In genomic region chr22:50010676-50011446, GRCh38 we compare ENCODE assay signal across 11 cellular contexts. TPM values are rescaled to one million over a fixed set of nuclear protein-coding genes. Genes with fewer than 3 reads are reported as not detected.
DNase-seq lines count a peak whose midpoint lies in the region; ATAC-seq, FAIRE-seq and TF ChIP-seq lines count a peak whose summit lies in the region.
"Had no signal": no experiment of that assay in that cellular context is flagged by ENCODE, and none has a peak within 500 bp of the region (broad histone marks: within the 10 kb centered on the region; RNA-seq: fewer than 3 reads in every experiment).

No MANE protein-coding gene starts in this region.

- in situ Hi-C loops in GM13976 (cut with MboI; ENCODE audit: low sequenced_read_pairs, unreplicated experiment), result no loop called here

- no peak overlapping the region for H2BK5ac ChIP-seq in H1 (ENCODE audit: low read depth, low read length)

- no peaks in the 10 kb centered on the region for H3K9me3 Mint-ChIP-seq in activated CD8-positive, alpha-beta T cell treated with anti-CD3 and anti-CD28 coated beads for 36 hours

- intact Hi-C loops in activated CD8-positive, alpha-beta T cell treated with anti-CD3 and anti-CD28 coated beads for 36 hours (cut with micrococcal nuclease), result no loop called here

- peaks cover 0 to 2% of the 10 kb centered on the region in 2 experiments for H4K20me1 ChIP-seq in H1 (replicated peaks in 1 of 2; ENCODE audit: control insufficient read depth in 1 of 2, insufficient read depth in 2 of 2, low read length in 2 of 2)

- no peaks in the 10 kb centered on the region for H3K36me3 Mint-ChIP-seq in activated CD8-positive, alpha-beta T cell treated with anti-CD3 and anti-CD28 coated beads for 36 hours (ENCODE audit: low read depth)

- H2BK20ac ChIP-seq in H1 (ENCODE audit: low read length), result no peak overlapping the region

- H3K4me3 Mint-ChIP-seq in activated CD8-positive, alpha-beta T cell treated with anti-CD3 and anti-CD28 coated beads for 36 hours, result peak overlapping the region; percentile 62

- ATAC-seq in activated CD8-positive, alpha-beta T cell treated with anti-CD3 and anti-CD28 coated beads for 36 hours, result peak; percentile 63
- ATAC-seq in HG03045 (IDR thresholded peaks at IDR 0.05; ENCODE audit: unreplicated experiment), result no peak

- no peaks in the 10 kb centered on the region for H3K9me3 ChIP-seq in H1 (ENCODE audit: insufficient read depth in 2 of 2, low read depth in 1 of 2, low read length in 1 of 2)

- no peak overlapping the region for H3K56ac ChIP-seq in H1 (replicated peaks; ENCODE audit: insufficient read length, low read depth, low read length)

- H3K27me3 ChIP-seq in H1 (replicated peaks in 1 of 4; ENCODE audit: control insufficient read depth in 3 of 4, extremely low read depth in 1 of 4, insufficient read depth in 3 of 4, low read length in 3 of 4), result peaks cover 19 to 56% (median 42%) of the 10 kb centered on the region in 4 experiments

- CTCF ChIA-PET in activated CD8-positive, alpha-beta T cell treated with anti-CD3 and anti-CD28 coated beads for 36 hours (lab: Charles Lee), result interaction anchor here (1.0 to 1.2 kb wide), 2 partner anchors 16 to 20 kb away, joined by 3 read pairs; no protein-coding TSS in a partner anchor
- CTCF ChIA-PET in H1 (lab: Charles Lee; ENCODE audit: partially characterized antibody), result interaction anchor here (1.6 to 2.3 kb wide), 2 partner anchors 21 to 28 kb away, joined by 5 to 11 read pairs; no protein-coding TSS in a partner anchor

- H2AK5ac ChIP-seq in H1 (ENCODE audit: low read depth, low read length), result no peak overlapping the region

- H3K36me3 ChIP-seq in H1 (ENCODE audit: control insufficient read depth in 2 of 4, insufficient read depth in 4 of 4, low read length in 3 of 4), result no peaks in the 10 kb centered on the region

- H3K4me3 ChIP-seq in H1 (ENCODE audit: extremely low read depth in 1 of 4, insufficient read depth in 2 of 4, low read depth in 3 of 4, low read length in 4 of 4), result peak overlapping the region in 2 of 4 experiments; percentile 19 to 51; a peak in 4 of 8 replicates

- TF ChIP-seq EP300 in H1 (IDR thresholded peaks at IDR 0.05; ENCODE audit: borderline replicate concordance in 1 of 2, low read depth in 2 of 2, low read length in 2 of 2), result no peak

- H4K91ac ChIP-seq in H1 (replicated peaks; ENCODE audit: insufficient read length, low read length), result no peak overlapping the region

- TF ChIP-seq CTCF in GM13976 (IDR thresholded peaks at IDR 0.05; ENCODE audit: borderline replicate concordance, control extremely low read depth, extremely low read depth, insufficient read depth, missing control alignments) (no peak), H1 (IDR thresholded peaks at IDR 0.05; ENCODE audit: control extremely low read depth in 1 of 3, insufficient read depth in 1 of 3, low read depth in 1 of 3, low read length in 3 of 3) (no peak)
- TF ChIP-seq CTCF in activated CD8-positive, alpha-beta T cell treated with anti-CD3 and anti-CD28 coated beads for 36 hours (IDR thresholded peaks at IDR 0.05), result no peak

- peaks cover 9% of the 10 kb centered on the region; the same call in 1 of the 2 replicates for H3K23me2 ChIP-seq in H1 (ENCODE audit: low read depth, low read length)

- no peak overlapping the region for H2BK15ac ChIP-seq in H1 (ENCODE audit: low read length)

- H3K23ac ChIP-seq in H1 (ENCODE audit: insufficient read length), result no peak overlapping the region

- no peak for FAIRE-seq in H1 (lab: Jason Lieb, UNC)

- DNase-seq in GM13976 (ENCODE audit: low spot score), result peak; percentile 89
- peak; percentile 66 for DNase-seq in activated CD8-positive, alpha-beta T cell treated with anti-CD3 and anti-CD28 coated beads for 36 hours
- DNase-seq in H1 (ENCODE audit: low read depth in 1 of 2, low spot score in 2 of 2), result peak in 1 of 2 experiments; percentile 54
- DNase-seq in stimulated activated CD4-positive, alpha-beta T cell treated with anti-CD3 and anti-CD28 coated beads, TNF-alpha, amount 100 ng/mL, for 1 hour (ENCODE audit: low read depth in 3 of 3, low spot score in 1 of 3), result peak; percentile 54 to 56 (median 56)
- DNase-seq in HPDE6-E6E7 (ENCODE audit: extremely low spot score), result no peak
- no peak for DNase-seq in NCI-H2196 (lab: John Stamatoyannopoulos, UW; ENCODE audit: unreplicated experiment)
- no peak for DNase-seq in AG20443 (ENCODE audit: low spot score)
- DNase-seq: IMR-90 had no signal

- peaks cover 0 to 25% (median 16%) of the 10 kb centered on the region in 4 experiments; a peak in 6 of 7 replicates for H3K4me1 ChIP-seq in H1 (replicated peaks in 1 of 4; ENCODE audit: control insufficient read depth in 3 of 4, insufficient read depth in 4 of 4, low read length in 3 of 4)

- H2BK120ac ChIP-seq in H1 (replicated peaks; ENCODE audit: low read depth, low read length), result no peak overlapping the region

- WGBS in H1 (ENCODE audit: extremely low coverage in 1 of 2, insufficient coverage in 1 of 2, insufficient read length in 1 of 2, insufficient replicate concordance in 2 of 2, low coverage in 1 of 2, low lambda C conversion rate in 2 of 2, missing lambda C conversion rate in 1 of 2), 2 experiments, result 17% methylated on average over 10 of the region's 61 CpGs; no CpG with 5 or more reads in 1 of the 2 experiments

- no peak for TF ChIP-seq POLR2A in H1 (IDR thresholded peaks at IDR 0.05; ENCODE audit: control extremely low read depth in 1 of 2, low read depth in 2 of 2, low read length in 2 of 2)

- H3K4me1 Mint-ChIP-seq in activated CD8-positive, alpha-beta T cell treated with anti-CD3 and anti-CD28 coated beads for 36 hours (ENCODE audit: low read depth), result peaks cover 28% of the 10 kb centered on the region

- H4K8ac ChIP-seq in H1 (ENCODE audit: extremely low read depth, insufficient read depth, low read length), result 0 out of 2 replicates have a peak overlapping the region, but pooled peaks have one; percentile 28

- POLR2A ChIA-PET in activated CD8-positive, alpha-beta T cell treated with anti-CD3 and anti-CD28 coated beads for 36 hours (lab: Charles Lee), result interaction anchor here (0.7 to 1.2 kb wide), 2 partner anchors 39 to 180 kb away, joined by 3 read pairs; no protein-coding TSS in a partner anchor
- POLR2A ChIA-PET in H1 (lab: Charles Lee; ENCODE audit: partially characterized antibody), result no interaction called here

- H3K79me2 ChIP-seq in H1 (ENCODE audit: control insufficient read depth in 1 of 2, insufficient read depth in 2 of 2, low read length in 2 of 2), result no peaks in the 10 kb centered on the region

- H4K5ac ChIP-seq in H1 (ENCODE audit: insufficient read length, low read depth, low read length), result no peak overlapping the region

- H3K27me3 Mint-ChIP-seq in activated CD8-positive, alpha-beta T cell treated with anti-CD3 and anti-CD28 coated beads for 36 hours, result peaks cover 2% of the 10 kb centered on the region

- H3K27ac Mint-ChIP-seq in activated CD8-positive, alpha-beta T cell treated with anti-CD3 and anti-CD28 coated beads for 36 hours, result peak overlapping the region; percentile 72

- H2AFZ ChIP-seq in H1 (ENCODE audit: low read length), result no peak overlapping the region; the same call in 1 of the 2 replicates

- peak overlapping the region; percentile 71; the same call in 1 of the 2 replicates for H3K18ac ChIP-seq in H1 (ENCODE audit: extremely low read depth, low read length)

- peak overlapping the region; percentile 26 to 75 for H3K4me2 ChIP-seq in H1 (ENCODE audit: insufficient read depth in 1 of 2, low read depth in 2 of 2, low read length in 2 of 2)

- no peaks in the 10 kb centered on the region; the same call in 1 of the 2 replicates for H3K79me1 ChIP-seq in H1 (ENCODE audit: low read depth, low read length)

- H3K14ac ChIP-seq in H1 (ENCODE audit: insufficient read length), result no peak overlapping the region

- H3K27ac ChIP-seq in H1 (ENCODE audit: low read depth, low read length), result no peak overlapping the region

- no peak overlapping the region for H2BK12ac ChIP-seq in H1 (ENCODE audit: low read depth, low read length)

- peak overlapping the region; percentile 44 for H3K4ac ChIP-seq in H1 (replicated peaks; ENCODE audit: insufficient read length, low read depth, low read length)

- TF ChIP-seq RAD21 in H1 (IDR thresholded peaks at IDR 0.05 in 1 of 2, conservative IDR thresholded peaks at IDR 0.05 in 1 of 2; ENCODE audit: low read depth in 2 of 2, low read length in 2 of 2), result no peak

- no peak overlapping the region for H3K9ac ChIP-seq in H1 (replicated peaks in 1 of 4; ENCODE audit: extremely low read depth in 1 of 4, low read depth in 3 of 4, low read length in 3 of 4)

RNA-seq across cellular contexts. Expression of gene IL17REL, which starts 1.7 kb away (rescaled TPM):
- total RNA-seq in activated CD8-positive, alpha-beta T cell treated with anti-CD3 and anti-CD28 coated beads for 36 hours, result under 1 TPM in 1 of 2 experiments, not detected in 1; 0.14 TPM
- 0.08 and 0.20 TPM in 2 replicates for total RNA-seq in H1 (2021; fragmentation: NEBNext Ultra II Directional; extraction: Animal tissue kit (Norgen Biotek cat#: 25700))
- polyA plus RNA-seq in H1 (2011; rRNA removed), result 0.15 and 0.17 TPM in 2 replicates
- 0.18 TPM for polyA plus RNA-seq in H1 (2011; cell fraction: cytosol; rRNA removed)
- 0.63 TPM for polyA plus RNA-seq in H1 (2011; cell fraction: nucleus; rRNA removed)
- polyA plus RNA-seq in H1 (2012, experiment 1 of 2), result 0.10 to 0.20 TPM (median 0.13 TPM) in 4 replicates
- not detected for polyA plus RNA-seq in H1 (2012, experiment 2 of 2)
- 0.04 TPM for polyA plus RNA-seq in H1 (2013, experiment 1 of 2)
- 0.02 TPM for polyA plus RNA-seq in H1 (2013, experiment 2 of 2)
- 0.06 and 0.12 TPM in 2 replicates for polyA minus RNA-seq in H1 (2011; rRNA and poly(A)+ RNA removed)
- polyA minus RNA-seq in H1 (2011; cell fraction: cytosol; rRNA and poly(A)+ RNA removed), result 0.29 TPM
- polyA minus RNA-seq in H1 (2011; cell fraction: nucleus; rRNA and poly(A)+ RNA removed), result 0.90 TPM
- total RNA-seq: H4, IMR-90 had no signal
- polyA plus RNA-seq: IMR-90, neural cell had no signal

RNA-seq across cellular contexts. Expression of gene TTLL8, which starts 47.2 kb away (rescaled TPM):
- not detected for total RNA-seq in activated CD8-positive, alpha-beta T cell treated with anti-CD3 and anti-CD28 coated beads for 36 hours
- not detected in 2 replicates for total RNA-seq in H1 (2021; fragmentation: NEBNext Ultra II Directional; extraction: Animal tissue kit (Norgen Biotek cat#: 25700))
- not detected in 2 replicates for polyA plus RNA-seq in H1 (2011; rRNA removed)
- polyA plus RNA-seq in H1 (2011; cell fraction: cytosol; rRNA removed), result not detected
- not detected for polyA plus RNA-seq in H1 (2011; cell fraction: nucleus; rRNA removed)
- not detected in 4 replicates for polyA plus RNA-seq in H1 (2012, experiment 1 of 2)
- not detected for polyA plus RNA-seq in H1 (2012, experiment 2 of 2)
- polyA plus RNA-seq in H1 (2013, experiment 1 of 2), result not detected
- polyA plus RNA-seq in H1 (2013, experiment 2 of 2), result not detected
- not detected in 2 replicates for polyA minus RNA-seq in H1 (2011; rRNA and poly(A)+ RNA removed)
- not detected for polyA minus RNA-seq in H1 (2011; cell fraction: cytosol; rRNA and poly(A)+ RNA removed)
- not detected for polyA minus RNA-seq in H1 (2011; cell fraction: nucleus; rRNA and poly(A)+ RNA removed)
- total RNA-seq: H4, IMR-90 had no signal
- polyA plus RNA-seq: IMR-90, neural cell had no signal

RNA-seq across cellular contexts. Expression of gene PIM3, which starts 50.3 kb away (rescaled TPM):
- total RNA-seq in activated CD8-positive, alpha-beta T cell treated with anti-CD3 and anti-CD28 coated beads for 36 hours, result 100 to 1,000 TPM; 146 to 158 TPM
- total RNA-seq in H1 (2021; fragmentation: NEBNext Ultra II Directional; extraction: Animal tissue kit (Norgen Biotek cat#: 25700)), result 30.0 and 31.2 TPM in 2 replicates
- 22.6 and 40.2 TPM in 2 replicates for polyA plus RNA-seq in H1 (2011; rRNA removed)
- polyA plus RNA-seq in H1 (2011; cell fraction: cytosol; rRNA removed), result 20.5 TPM
- 43.4 TPM for polyA plus RNA-seq in H1 (2011; cell fraction: nucleus; rRNA removed)
- polyA plus RNA-seq in H1 (2012, experiment 1 of 2), result 16.0 to 28.8 TPM (median 24.5 TPM) in 4 replicates
- 23.8 TPM for polyA plus RNA-seq in H1 (2012, experiment 2 of 2)
- 20.9 TPM for polyA plus RNA-seq in H1 (2013, experiment 1 of 2)
- polyA plus RNA-seq in H1 (2013, experiment 2 of 2), result 21.1 TPM
- 3.8 and 3.9 TPM in 2 replicates for polyA minus RNA-seq in H1 (2011; rRNA and poly(A)+ RNA removed)
- 17.7 TPM for polyA minus RNA-seq in H1 (2011; cell fraction: cytosol; rRNA and poly(A)+ RNA removed)
- polyA minus RNA-seq in H1 (2011; cell fraction: nucleus; rRNA and poly(A)+ RNA removed), result 20.5 TPM

Comparison
In these comparisons a context has a peak if more than half of its experiments do, and no peak if none do; other contexts are left out.
1. DNase-seq: peak in GM13976 (single experiment), activated CD8-positive, alpha-beta T cell treated with anti-CD3 and anti-CD28 coated beads for 36 hours (single experiment) and stimulated activated CD4-positive, alpha-beta T cell treated with anti-CD3 and anti-CD28 coated beads, TNF-alpha, amount 100 ng/mL, for 1 hour (3 of 3); none in HPDE6-E6E7 (single experiment), NCI-H2196 (single experiment) and AG20443 (single experiment).